18 cellular contexts compared by ENCODE assay signal in the genomic region with DNA sequence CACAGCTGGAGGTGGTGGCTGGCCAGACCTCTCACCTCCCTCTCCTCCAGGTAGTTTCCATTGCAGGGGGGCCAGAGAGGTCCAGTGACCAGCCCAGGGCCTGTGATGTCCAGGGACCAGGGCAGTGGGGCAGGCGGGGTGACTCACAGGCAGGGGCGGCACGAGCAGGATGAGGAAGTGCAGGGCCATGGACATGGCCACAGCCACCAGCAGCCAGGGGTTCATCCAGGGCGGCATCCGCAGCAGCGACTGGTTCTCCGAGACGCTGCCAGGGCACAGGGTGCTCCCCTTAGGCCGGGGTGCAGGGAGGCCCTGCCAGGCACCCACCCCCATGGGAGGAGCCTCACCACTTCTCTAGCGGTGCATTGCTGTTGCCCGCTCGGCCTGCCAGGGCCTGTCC. TPM values are rescaled to one million over a fixed set of nuclear protein-coding genes. Genes with fewer than 3 reads are reported as not detected.
"Had no signal": no experiment of that assay in that cellular context is flagged by ENCODE, and none has a peak within 500 bp of the region (broad histone marks: within the 10 kb centered on the region; RNA-seq: fewer than 3 reads in every experiment).

No MANE protein-coding gene starts in this region.

- H3K36me3 ChIP-seq: pancreas had no signal

- H3K27me3 Mint-ChIP-seq: activated CD8-positive, alpha-beta memory T cell treated with anti-CD3 and anti-CD28 coated beads, Interleukin-2, amount 10 ng/mL, durations not matched to agents 7 days and 5 days; central memory CD8-positive, alpha-beta T cell; dendritic cell treated with granulocyte-macrophage colony-stimulating factor and Interleukin-4, amounts not matched to agents 40 ng/mL and 50 ng/mL, for 4 days had no signal

- H3K4me1 ChIP-seq: pancreas, upper lobe of left lung had no signal

- H3K36me3 Mint-ChIP-seq: activated naive CD4-positive, alpha-beta T cell treated with anti-CD3 and anti-CD28 coated beads, Interleukin-2, amount 50 U/mL, for 72 hours; brain had no signal

- H3K9me3 ChIP-seq: pancreas, upper lobe of left lung had no signal

- H3K4me1 Mint-ChIP-seq: activated CD8-positive, alpha-beta memory T cell treated with anti-CD3 and anti-CD28 coated beads, Interleukin-2, amount 10 ng/mL, durations not matched to agents 7 days and 5 days; central memory CD8-positive, alpha-beta T cell had no signal

- H3K27ac ChIP-seq: pancreas, skin epidermis, upper lobe of left lung had no signal

- H3K27ac Mint-ChIP-seq: activated CD8-positive, alpha-beta memory T cell treated with anti-CD3 and anti-CD28 coated beads, Interleukin-2, amount 10 ng/mL, durations not matched to agents 7 days and 5 days; brain; dendritic cell treated with granulocyte-macrophage colony-stimulating factor and Interleukin-4, amounts not matched to agents 40 ng/mL and 50 ng/mL, for 4 days; endodermal cell had no signal

- H3K9me3 Mint-ChIP-seq: activated naive CD4-positive, alpha-beta T cell treated with anti-CD3 and anti-CD28 coated beads, Interleukin-2, amount 50 U/mL, for 72 hours; activated T-cell treated with anti-CD3 and anti-CD28 coated beads, Interleukin-2, amount 50 U/mL, for 4 hours; brain; central memory CD8-positive, alpha-beta T cell; dendritic cell treated with granulocyte-macrophage colony-stimulating factor and Interleukin-4, amounts not matched to agents 40 ng/mL and 50 ng/mL, for 4 days; endodermal cell had no signal

- H3K27me3 ChIP-seq: pancreas, upper lobe of left lung had no signal

- H3K4me3 Mint-ChIP-seq: activated CD8-positive, alpha-beta memory T cell treated with anti-CD3 and anti-CD28 coated beads, Interleukin-2, amount 10 ng/mL, durations not matched to agents 7 days and 5 days; activated T-cell treated with anti-CD3 and anti-CD28 coated beads, Interleukin-2, amount 50 U/mL, for 4 hours; brain; central memory CD8-positive, alpha-beta T cell; dendritic cell treated with granulocyte-macrophage colony-stimulating factor and Interleukin-4, amounts not matched to agents 40 ng/mL and 50 ng/mL, for 4 days; endodermal cell had no signal

- H3K4me3 ChIP-seq: pancreas, skin epidermis, upper lobe of left lung had no signal

- DNase-seq: activated CD8-positive, alpha-beta memory T cell treated with anti-CD3 and anti-CD28 coated beads, Interleukin-2, amount 10 ng/mL, durations not matched to agents 7 days and 5 days; activated effector memory CD4-positive, alpha-beta T cell treated with anti-CD3 and anti-CD28 coated beads, Interleukin-2, amount 50 U/mL, for 16 hours; activated T-cell treated with anti-CD3 and anti-CD28 coated beads, Interleukin-2, amount 50 U/mL, for 4 hours; amniotic stem cell; endodermal cell; erythroblast; hippocampal formation; left cardiac atrium; retina; stimulated activated naive CD4-positive, alpha-beta T cell treated with Interleukin-2 at 50 U/mL for 16 hours; upper lobe of left lung had no signal

- ATAC-seq: activated CD8-positive, alpha-beta memory T cell treated with anti-CD3 and anti-CD28 coated beads, Interleukin-2, amount 10 ng/mL, durations not matched to agents 7 days and 5 days; activated T-cell treated with anti-CD3 and anti-CD28 coated beads, Interleukin-2, amount 50 U/mL, for 4 hours had no signal

RNA-seq across cellular contexts. Expression of a gene that starts 12.9 kb away (rescaled TPM):
- total RNA-seq: endodermal cell had no signal
- polyA plus RNA-seq: neural cell had no signal

RNA-seq across cellular contexts. Expression of a gene that starts 35.1 kb away (rescaled TPM):
- polyA plus RNA-seq: neural cell had no signal
